ENCODE assay signal across 12 cellular contexts in the genomic region with DNA sequence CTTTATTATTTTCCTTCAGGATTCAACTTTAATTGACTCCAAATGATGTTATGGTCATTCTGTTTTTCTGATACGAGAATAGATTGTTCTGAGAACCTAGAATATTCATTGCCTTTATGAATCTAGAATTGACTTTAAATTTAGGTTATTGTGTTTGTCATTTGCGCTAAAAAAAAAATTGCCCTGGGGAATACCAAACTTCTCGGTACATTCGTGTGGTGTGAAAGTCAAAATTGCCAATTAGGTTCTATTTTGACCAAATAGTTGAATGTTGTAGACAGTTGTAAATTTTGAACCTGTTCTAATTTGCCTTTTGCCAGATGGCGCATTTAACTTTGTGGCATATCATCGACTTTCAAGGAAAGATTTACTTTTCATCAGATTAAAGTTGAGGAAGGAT. TPM values are rescaled to one million over a fixed set of nuclear protein-coding genes. Genes with fewer than 3 reads are reported as not detected.
DNase-seq lines count a peak whose midpoint lies in the region; TF ChIP-seq lines count a peak whose summit lies in the region.
"Had no signal": no experiment of that assay in that cellular context is flagged by ENCODE, and none has a peak within 500 bp of the region (broad histone marks: within the 10 kb centered on the region; RNA-seq: fewer than 3 reads in every experiment).

No MANE protein-coding gene starts in this region.

- H4K20me1 ChIP-seq in PC-9 (ENCODE audit: insufficient read depth) (peaks cover 72% of the 10 kb centered on the region), fibroblast of lung (ENCODE audit: control insufficient read depth, extremely low read depth, insufficient read depth, low read length) (peaks cover 8% of the 10 kb centered on the region), smooth muscle cell (ENCODE audit: low read depth) (peaks cover 72% of the 10 kb centered on the region)

- H3K9me2 ChIP-seq in PC-9 (ENCODE audit: insufficient read depth) = no peaks in the 10 kb centered on the region

- no peak overlapping the region for H2AFZ ChIP-seq in PC-9
- H2AFZ ChIP-seq in fibroblast of lung (ENCODE audit: low read length) = no peak overlapping the region
- H2AFZ ChIP-seq in smooth muscle cell (ENCODE audit: low read depth) = no peak overlapping the region

- H3K9me3 ChIP-seq in PC-9 (ENCODE audit: insufficient read depth, low read depth) (no peaks in the 10 kb centered on the region), fibroblast of lung (ENCODE audit: control insufficient read depth, insufficient read depth, low read depth, low read length) (no peaks in the 10 kb centered on the region), smooth muscle cell (replicated peaks; ENCODE audit: low read depth) (no peaks in the 10 kb centered on the region), spleen (no peaks in the 10 kb centered on the region)

- no peak overlapping the region for H3K9ac ChIP-seq in fibroblast of lung (ENCODE audit: insufficient read depth, low read length)
- no peak overlapping the region for H3K9ac ChIP-seq in smooth muscle cell (ENCODE audit: low read depth)

- H3K27me3 ChIP-seq in PC-9 (ENCODE audit: insufficient read depth, low read depth) (no peaks in the 10 kb centered on the region), fibroblast of lung (ENCODE audit: control insufficient read depth, insufficient read depth, low read length) (no peaks in the 10 kb centered on the region), smooth muscle cell (ENCODE audit: low read depth) (no peaks in the 10 kb centered on the region), spleen (replicated peaks in 1 of 7) (no peaks in the 10 kb centered on the region)

- peak overlapping the region; percentile 51 for H3K4me3 Mint-ChIP-seq in activated CD4-positive, alpha-beta T cell treated with anti-CD3 and anti-CD28 coated beads, Interleukin-2, amount 10 ng/mL, durations not matched to agents 24 days and 14 days

- no peaks in the 10 kb centered on the region for H3K9me3 Mint-ChIP-seq in activated CD4-positive, alpha-beta T cell treated with anti-CD3 and anti-CD28 coated beads, Interleukin-2, amount 10 ng/mL, durations not matched to agents 24 days and 14 days

- CTCF ChIA-PET in PC-9 (lab: Charles Lee) = no interaction called here

- H3K4me1 Mint-ChIP-seq in activated CD4-positive, alpha-beta T cell treated with anti-CD3 and anti-CD28 coated beads, Interleukin-2, amount 10 ng/mL, durations not matched to agents 24 days and 14 days = peaks cover 30% of the 10 kb centered on the region

- WGBS in smooth muscle cell (ENCODE audit: low lambda C conversion rate) = 92% methylated on average over 6 of the region's 6 CpGs
- 68 to 75% (median 73%) methylated on average over 6 of the region's 6 CpGs for WGBS in spleen, 5 donors

- no peak for TF ChIP-seq POLR2A in spleen (IDR thresholded peaks at IDR 0.05)

- TF ChIP-seq CTCF in PC-9 (conservative IDR thresholded peaks at IDR 0.05) (no peak), fibroblast of lung (conservative IDR thresholded peaks at IDR 0.05 in 1 of 2, IDR thresholded peaks at IDR 0.05 in 1 of 2; ENCODE audit: low read depth in 1 of 2, low read length in 2 of 2) (no peak), smooth muscle cell (IDR thresholded peaks at IDR 0.05; ENCODE audit: borderline replicate concordance, insufficient read depth, poor library complexity, severe bottlenecking) (no peak), spleen (IDR thresholded peaks at IDR 0.05 in 8 of 11, conservative IDR thresholded peaks at IDR 0.05 in 3 of 11) (no peak)

- H3K4me2 ChIP-seq in PC-9 (peak overlapping the region; percentile 96), fibroblast of lung (ENCODE audit: extremely low read depth, insufficient read depth, low read length) (peak overlapping the region; percentile 98), smooth muscle cell (peak overlapping the region; percentile 98)

- H3K27ac Mint-ChIP-seq in activated CD4-positive, alpha-beta T cell treated with anti-CD3 and anti-CD28 coated beads, Interleukin-2, amount 10 ng/mL, durations not matched to agents 24 days and 14 days = peak overlapping the region; percentile 51

- peaks cover 5% of the 10 kb centered on the region; the same call in 1 of the 2 replicates for H3F3A ChIP-seq in PC-9 (ENCODE audit: insufficient read depth, low read depth)
- peaks cover 5% of the 10 kb centered on the region for H3F3A ChIP-seq in smooth muscle cell (ENCODE audit: low read depth)

- no peaks in the 10 kb centered on the region for H3K27me3 Mint-ChIP-seq in activated CD4-positive, alpha-beta T cell treated with anti-CD3 and anti-CD28 coated beads, Interleukin-2, amount 10 ng/mL, durations not matched to agents 24 days and 14 days

- BruUV-seq in PC-9 (replicated peaks; lab: Mats Ljungman, UMichigan) = no TSS peak

- peaks cover 41% of the 10 kb centered on the region for H3K36me3 Mint-ChIP-seq in activated CD4-positive, alpha-beta T cell treated with anti-CD3 and anti-CD28 coated beads, Interleukin-2, amount 10 ng/mL, durations not matched to agents 24 days and 14 days (ENCODE audit: low read depth)

- DNase-seq in activated CD4-positive, alpha-beta T cell treated with anti-CD3 and anti-CD28 coated beads, Interleukin-2, amount 10 ng/mL, durations not matched to agents 24 days and 14 days = no peak
- DNase-seq in activated CD4-positive, alpha-beta T cell treated with anti-CD3 and anti-CD28 coated beads, Interleukin-2, amount 50 U/mL, for 4 hours = no peak
- DNase-seq in PC-9 (no peak), fibroblast of lung (ENCODE audit: low read depth in 2 of 2) (no peak), smooth muscle cell (lab: John Stamatoyannopoulos, UW; ENCODE audit: unreplicated experiment) (no peak), HT-29 (ENCODE audit: low spot score) (no peak), NOMO-1 treated with DMSO at 0.1 percent for 48 hours (lab: John Stamatoyannopoulos, UW; ENCODE audit: unreplicated experiment) (no peak), spleen (no peak)
- DNase-seq: activated CD4-positive, alpha-beta T cell treated with anti-CD3 and anti-CD28 coated beads, Interleukin-2, amount 50 U/mL, for 48 hours; cerebellar nuclear complex; NCI-H1092 treated with DMSO at 0.1 percent for 48 hours; retina had no signal

- H3K36me3 ChIP-seq in PC-9 (ENCODE audit: low read depth) = peaks cover 14% of the 10 kb centered on the region
- no peaks in the 10 kb centered on the region for H3K36me3 ChIP-seq in fibroblast of lung (ENCODE audit: control insufficient read depth, insufficient read depth, low read length)
- H3K36me3 ChIP-seq in smooth muscle cell (ENCODE audit: low read depth) = no peaks in the 10 kb centered on the region
- H3K36me3 ChIP-seq in spleen = peaks cover 0 to 18% (median 0%) of the 10 kb centered on the region in 6 donors

- H3K27ac ChIP-seq in PC-9 = no peak overlapping the region
- no peak overlapping the region for H3K27ac ChIP-seq in fibroblast of lung (ENCODE audit: insufficient read depth, low read length)
- peak overlapping the region; percentile 99 for H3K27ac ChIP-seq in smooth muscle cell (ENCODE audit: low read depth)
- H3K27ac ChIP-seq in spleen = peak overlapping the region in 4 of 8 donors; percentile 2 to 100 (median 100)

- peaks cover 93% of the 10 kb centered on the region for H3K79me2 ChIP-seq in PC-9 (ENCODE audit: low read depth)
- H3K79me2 ChIP-seq in fibroblast of lung (ENCODE audit: control insufficient read depth, insufficient read depth, low read length) = peaks cover 90% of the 10 kb centered on the region
- peaks cover 90% of the 10 kb centered on the region for H3K79me2 ChIP-seq in smooth muscle cell (ENCODE audit: low read depth)

- peaks cover 17% of the 10 kb centered on the region for H3K4me1 ChIP-seq in PC-9 (replicated peaks; ENCODE audit: insufficient read depth)
- peaks cover 5% of the 10 kb centered on the region for H3K4me1 ChIP-seq in fibroblast of lung (ENCODE audit: control insufficient read depth, extremely low read depth, insufficient read depth, low read length)
- H3K4me1 ChIP-seq in smooth muscle cell (ENCODE audit: low read depth) = peaks cover 25% of the 10 kb centered on the region
- H3K4me1 ChIP-seq in spleen = peaks cover 38 to 85% (median 80%) of the 10 kb centered on the region in 6 donors

- POLR2A ChIA-PET in PC-9 (lab: Charles Lee; ENCODE audit: unreplicated experiment) = no interaction called here

- intact Hi-C loops in activated CD4-positive, alpha-beta T cell treated with anti-CD3 and anti-CD28 coated beads, Interleukin-2, amount 10 ng/mL, durations not matched to agents 24 days and 14 days (cut with micrococcal nuclease) = no loop called here
- intact Hi-C loops in PC-9 (cut with micrococcal nuclease; ENCODE audit: unreplicated experiment) (no loop called here), spleen (cut with DNase I; ENCODE audit: low total_unique reads) (loop anchor here (10.0 kb wide), 1 partner anchor 55 kb away; a partner anchor contains a TSS)

- no peak overlapping the region; the same call in 1 of the 2 replicates for H3K4me3 ChIP-seq in PC-9
- H3K4me3 ChIP-seq in fibroblast of lung (replicated peaks in 1 of 4; ENCODE audit: control extremely low read depth in 1 of 4, insufficient read depth in 1 of 4, low read depth in 3 of 4, low read length in 4 of 4) = peak overlapping the region in 2 of 4 experiments; percentile 82 to 100
- H3K4me3 ChIP-seq in smooth muscle cell = peak overlapping the region; percentile 77
- peak overlapping the region in 2 of 8 donors; percentile 70 to 94 for H3K4me3 ChIP-seq in spleen

RNA-seq across cellular contexts. Expression of a gene that starts 3.0 kb away (rescaled TPM):
- total RNA-seq in activated CD4-positive, alpha-beta T cell treated with anti-CD3 and anti-CD28 coated beads, Interleukin-2, amount 10 ng/mL, durations not matched to agents 24 days and 14 days = 107 and 109 TPM in 2 replicates
- total RNA-seq in PC-9 (2021) = 44.7 and 46.5 TPM in 2 replicates
- total RNA-seq in fibroblast of lung = 124 and 137 TPM in 2 replicates
- polyA plus RNA-seq in fibroblast of lung = 52.7 and 63.0 TPM in 2 replicates
- 66.4 and 70.6 TPM in 2 replicates for polyA plus RNA-seq in fibroblast of lung (2012)
- 9.4 and 15.1 TPM in 2 replicates for polyA minus RNA-seq in fibroblast of lung (ENCODE audit: low replicate concordance)
- total RNA-seq in smooth muscle cell = 90.2 and 94.1 TPM in 2 replicates
- 39.4 and 56.8 TPM in 2 replicates for polyA plus RNA-seq in smooth muscle cell
- 53.2 and 61.5 TPM in 2 replicates for total RNA-seq in HT-29 (2014; rRNA removed; shearing (Covaris generic))
- total RNA-seq in spleen = 100 to 1,000 TPM in 6 of 7 donors, 10 to 100 TPM in 1; 97.9 to 121 (median 115) TPM
- polyA plus RNA-seq in spleen = 100 to 1,000 TPM in 1 of 3 donors, 10 to 100 TPM in 2; 71.6 to 149 (median 78.6) TPM

RNA-seq across cellular contexts. Expression of a gene that starts 31.6 kb away (rescaled TPM):
- 85.3 and 88.2 TPM in 2 replicates for total RNA-seq in activated CD4-positive, alpha-beta T cell treated with anti-CD3 and anti-CD28 coated beads, Interleukin-2, amount 10 ng/mL, durations not matched to agents 24 days and 14 days
- total RNA-seq in PC-9 (2021) (48.5 and 71.0 TPM in 2 replicates), fibroblast of lung (37.5 and 121 TPM in 2 replicates), smooth muscle cell (21.5 and 25.3 TPM in 2 replicates), spleen (10 to 100 TPM in 4 of 7 donors, 1 to 10 TPM in 3; 6.0 to 17.4 (median 13.6) TPM)
- polyA plus RNA-seq in fibroblast of lung (108 TPM in 2 replicates), smooth muscle cell (51.0 and 82.5 TPM in 2 replicates), spleen (10 to 100 TPM; 12.7 to 14.9 (median 14.5) TPM)
- polyA plus RNA-seq in fibroblast of lung (2012) = 75.5 and 94.2 TPM in 2 replicates
- polyA minus RNA-seq in fibroblast of lung (ENCODE audit: low replicate concordance) = 17.6 and 35.0 TPM in 2 replicates
- 60.2 and 70.4 TPM in 2 replicates for total RNA-seq in HT-29 (2014; rRNA removed; shearing (Covaris generic))

RNA-seq across cellular contexts. Expression of a gene that starts 37.2 kb away (rescaled TPM):
- 83.0 and 88.3 TPM in 2 replicates for total RNA-seq in activated CD4-positive, alpha-beta T cell treated with anti-CD3 and anti-CD28 coated beads, Interleukin-2, amount 10 ng/mL, durations not matched to agents 24 days and 14 days
- total RNA-seq in PC-9 (2021) (49.6 and 63.3 TPM in 2 replicates), fibroblast of lung (1,311 and 1,558 TPM in 2 replicates), smooth muscle cell (68.4 and 69.4 TPM in 2 replicates), spleen (100 to 1,000 TPM; 163 to 463 (median 267) TPM)
- polyA plus RNA-seq in fibroblast of lung (96.1 and 124 TPM in 2 replicates), smooth muscle cell (53.2 and 72.0 TPM in 2 replicates), spleen (100 to 1,000 TPM in 1 of 3 donors, 10 to 100 TPM in 2; 60.3 to 169 (median 83.2) TPM)
- polyA plus RNA-seq in fibroblast of lung (2012) = 112 and 116 TPM in 2 replicates
- 41.1 and 54.6 TPM in 2 replicates for polyA minus RNA-seq in fibroblast of lung (ENCODE audit: low replicate concordance)
- total RNA-seq in HT-29 (2014; rRNA removed; shearing (Covaris generic)) = 64.8 and 69.7 TPM in 2 replicates

RNA-seq across cellular contexts. Expression of a gene that starts 59.1 kb away (rescaled TPM):
- total RNA-seq in activated CD4-positive, alpha-beta T cell treated with anti-CD3 and anti-CD28 coated beads, Interleukin-2, amount 10 ng/mL, durations not matched to agents 24 days and 14 days = 528 and 531 TPM in 2 replicates
- total RNA-seq in PC-9 (2021) (159 and 166 TPM in 2 replicates), fibroblast of lung (200 and 231 TPM in 2 replicates), smooth muscle cell (132 and 153 TPM in 2 replicates), spleen (100 to 1,000 TPM in 6 of 7 donors, 10 to 100 TPM in 1; 94.1 to 136 (median 119) TPM)
- polyA plus RNA-seq in fibroblast of lung (142 and 163 TPM in 2 replicates), smooth muscle cell (124 and 125 TPM in 2 replicates), spleen (10 to 100 TPM; 74.3 to 78.9 (median 76.3) TPM)
- polyA plus RNA-seq in fibroblast of lung (2012) = 143 and 217 TPM in 2 replicates
- polyA minus RNA-seq in fibroblast of lung (ENCODE audit: low replicate concordance) = 57.2 and 101 TPM in 2 replicates
- total RNA-seq in HT-29 (2014; rRNA removed; shearing (Covaris generic)) = 382 and 401 TPM in 2 replicates

RNA-seq across cellular contexts. Expression of a gene that starts 60.0 kb away (rescaled TPM):
- 106 and 112 TPM in 2 replicates for total RNA-seq in activated CD4-positive, alpha-beta T cell treated with anti-CD3 and anti-CD28 coated beads, Interleukin-2, amount 10 ng/mL, durations not matched to agents 24 days and 14 days
- total RNA-seq in PC-9 (2021) = 41.1 and 54.4 TPM in 2 replicates
- total RNA-seq in fibroblast of lung = 80.4 and 82.7 TPM in 2 replicates
- 87.1 and 101 TPM in 2 replicates for polyA plus RNA-seq in fibroblast of lung
- 87.8 and 94.7 TPM in 2 replicates for polyA plus RNA-seq in fibroblast of lung (2012)
- polyA minus RNA-seq in fibroblast of lung (ENCODE audit: low replicate concordance) = 32.2 and 33.7 TPM in 2 replicates
- total RNA-seq in smooth muscle cell = 78.9 and 107 TPM in 2 replicates
- 78.8 and 80.4 TPM in 2 replicates for polyA plus RNA-seq in smooth muscle cell
- total RNA-seq in HT-29 (2014; rRNA removed; shearing (Covaris generic)) = 98.4 and 101 TPM in 2 replicates
- 10 to 100 TPM; 29.6 to 58.2 (median 42.1) TPM for total RNA-seq in spleen
- 10 to 100 TPM; 55.4 to 76.7 (median 66.2) TPM for polyA plus RNA-seq in spleen
